Comparison of ENCODE assay signal across 20 cellular contexts in genomic region chr4:1600211-1600780, GRCh38.
A peak's percentile ranks its signal among the peaks of the same experiment; 100 is the strongest.
DNase-seq lines count a peak whose midpoint lies in the region; ATAC-seq and TF ChIP-seq lines count a peak whose summit lies in the region.
"Had no signal": no experiment of that assay in that cellular context is flagged by ENCODE, and none has a peak within 500 bp of the region (broad histone marks: within the 10 kb centered on the region; RNA-seq: fewer than 3 reads in every experiment).

No MANE protein-coding gene starts in this region.

- 80% methylated on average over 15 of the region's 15 CpGs for WGBS in right cardiac atrium
- WGBS in neuronal stem cell (ENCODE audit: extremely low coverage in 2 of 2, insufficient read length in 2 of 2, insufficient replicate concordance in 1 of 2), 2 donors, result no CpG with 5 or more reads among the region's 15 CpGs

- H3K14ac ChIP-seq in neuronal stem cell (ENCODE audit: low read length), result peak overlapping the region; percentile 39

- H4K91ac ChIP-seq in neuronal stem cell (ENCODE audit: low read depth, low read length, poor library complexity), result no peak overlapping the region

- no peak overlapping the region for H2BK12ac ChIP-seq in neuronal stem cell (ENCODE audit: low read length)

- H2BK5ac ChIP-seq in neuronal stem cell (ENCODE audit: low read length), result peak overlapping the region; percentile 82

- H3K18ac ChIP-seq in neuronal stem cell (ENCODE audit: low read length), result peak overlapping the region; percentile 80

- no peaks in the 10 kb centered on the region for H4K20me1 ChIP-seq in OCI-LY7 (ENCODE audit: insufficient read depth, low read length)

- no peaks in the 10 kb centered on the region for H3K9me2 ChIP-seq in OCI-LY7 (ENCODE audit: insufficient read depth, low read length)

- peak; percentile 38 for DNase-seq in NCI-H82 (lab: John Stamatoyannopoulos, UW)
- DNase-seq in NCI-H82 treated with DMSO at 0.1 percent for 48 hours (lab: John Stamatoyannopoulos, UW; ENCODE audit: unreplicated experiment), result no peak
- no peak for DNase-seq in OCI-LY7 (ENCODE audit: low spot score)
- peak in 2 of 3 donors; percentile 32 to 44 for DNase-seq in right cardiac atrium
- DNase-seq in neuronal stem cell (ENCODE audit: low spot score), result no peak
- DNase-seq in NCI-H345 (lab: John Stamatoyannopoulos, UW), result no peak
- DNase-seq: AML-193, H9, Kasumi-1, MG63, NCI-H1092 treated with DMSO at 0.1 percent for 48 hours, NCI-H146, NCI-H2081, NCI-H446 treated with DMSO at 0.1 percent for 48 hours, NCI-H69, OCI-M1, SHP77 treated with DMSO at 0.1 percent for 48 hours had no signal

- H3K27ac ChIP-seq in OCI-LY7 (ENCODE audit: low read depth, low read length, poor library complexity, severe bottlenecking) (no peak overlapping the region), right cardiac atrium (ENCODE audit: low read length) (no peak overlapping the region), neuronal stem cell (replicated peaks; ENCODE audit: low read length) (no peak overlapping the region)
- H3K27ac ChIP-seq: 22Rv1 had no signal

- H3K36me3 ChIP-seq in OCI-LY7 (ENCODE audit: insufficient read depth, low read length) (no peaks in the 10 kb centered on the region), neuronal stem cell (replicated peaks in 1 of 2; ENCODE audit: control insufficient read depth in 2 of 2, insufficient read depth in 2 of 2, low read length in 2 of 2) (no peaks in the 10 kb centered on the region)
- H3K36me3 ChIP-seq: MG63 had no signal

- H2AK5ac ChIP-seq in neuronal stem cell (ENCODE audit: low read depth, low read length), result peak overlapping the region; percentile 99

- H2AFZ ChIP-seq in OCI-LY7 (ENCODE audit: low read length) (no peak overlapping the region), neuronal stem cell (ENCODE audit: low read length) (no peak overlapping the region)

- H3K4me3 ChIP-seq in OCI-LY7 (ENCODE audit: low read depth, low read length, poor library complexity, severe bottlenecking), result no peak overlapping the region
- H3K4me3 ChIP-seq in right cardiac atrium (ENCODE audit: low read length), result no peak overlapping the region
- no peak overlapping the region for H3K4me3 ChIP-seq in neuronal stem cell (ENCODE audit: low read length in 2 of 2)
- H3K4me3 ChIP-seq: MG63 had no signal

- no peak for ATAC-seq in right cardiac atrium
- no peak for ATAC-seq in GM21381 (IDR thresholded peaks at IDR 0.05; ENCODE audit: unreplicated experiment)
- ATAC-seq in HG03469 (IDR thresholded peaks at IDR 0.05; ENCODE audit: unreplicated experiment), result no peak

- H3K4me2 ChIP-seq in OCI-LY7 (ENCODE audit: low read length) (peak overlapping the region; percentile 51; the same call in 1 of the 2 replicates), neuronal stem cell (ENCODE audit: insufficient read depth, low read length, poor library complexity, severe bottlenecking) (no peak overlapping the region)

- H2BK120ac ChIP-seq in neuronal stem cell (ENCODE audit: low read depth, low read length), result no peak overlapping the region

- H3K27me3 ChIP-seq in right cardiac atrium (ENCODE audit: control insufficient read depth, insufficient read depth) (no peaks in the 10 kb centered on the region), neuronal stem cell (ENCODE audit: control insufficient read depth in 3 of 3, insufficient read depth in 3 of 3, low read depth in 1 of 3, low read length in 3 of 3) (peaks cover 0 to 28% (median 0%) of the 10 kb centered on the region in 3 experiments)
- H3K27me3 ChIP-seq: MG63 had no signal

- peaks cover 1% of the 10 kb centered on the region for H3K79me1 ChIP-seq in neuronal stem cell (ENCODE audit: low read depth, low read length)

- H3K23ac ChIP-seq in neuronal stem cell (ENCODE audit: low read depth, low read length, poor library complexity), result peak overlapping the region; percentile 65

- H3K4me1 ChIP-seq in OCI-LY7 (ENCODE audit: insufficient read depth, low read length, poor library complexity, severe bottlenecking) (peaks cover 8% of the 10 kb centered on the region), right cardiac atrium (ENCODE audit: control insufficient read depth, insufficient read depth, low read length) (no peaks in the 10 kb centered on the region), neuronal stem cell (ENCODE audit: control insufficient read depth in 2 of 2, insufficient read depth in 1 of 2, low read depth in 1 of 2, low read length in 2 of 2) (peaks cover 0 to 10% of the 10 kb centered on the region in 2 donors)

- intact Hi-C loops in OCI-LY7 (cut with micrococcal nuclease; ENCODE audit: unreplicated experiment) (no loop called here), right cardiac atrium (cut with DNase I) (no loop called here)

- POLR2A ChIA-PET in OCI-LY7 (lab: Charles Lee), result no interaction called here

- no peak overlapping the region for H3K9ac ChIP-seq in neuronal stem cell (ENCODE audit: low read depth, low read length, poor library complexity)

- no peak overlapping the region for H3K4ac ChIP-seq in neuronal stem cell (ENCODE audit: low read length)

- H4K8ac ChIP-seq in neuronal stem cell (ENCODE audit: low read depth, low read length), result peak overlapping the region; percentile 65

- no peak for TF ChIP-seq CTCF in OCI-LY7 (conservative IDR thresholded peaks at IDR 0.05; ENCODE audit: low read length)

- CTCF ChIA-PET in OCI-LY7 (lab: Charles Lee; ENCODE audit: unreplicated experiment), result no interaction called here

- no peaks in the 10 kb centered on the region for H3K79me2 ChIP-seq in OCI-LY7 (ENCODE audit: insufficient read depth, low read depth, low read length)

- peak overlapping the region; percentile 69 for H2BK15ac ChIP-seq in neuronal stem cell (ENCODE audit: low read length)

- no TSS peak for BruUV-seq in OCI-LY7 (replicated peaks; lab: Mats Ljungman, UMichigan)

- H3K9me3 ChIP-seq in OCI-LY7 (ENCODE audit: low read length), result no peaks in the 10 kb centered on the region
- H3K9me3 ChIP-seq in right cardiac atrium (ENCODE audit: control insufficient read depth, low read length), result no peaks in the 10 kb centered on the region
- H3K9me3 ChIP-seq in neuronal stem cell (replicated peaks in 1 of 2; ENCODE audit: control insufficient read depth in 2 of 2, insufficient read depth in 1 of 2, low read depth in 1 of 2, low read length in 2 of 2), result no peaks in the 10 kb centered on the region
- H3K9me3 ChIP-seq: MG63 had no signal

Comparison
In these comparisons a context has a peak if more than half of its experiments do, and no peak if none do; other contexts are left out.
1. DNase-seq: peak in NCI-H82 (single experiment) and right cardiac atrium (2 of 3); none in NCI-H82 treated with DMSO at 0.1 percent for 48 hours (single experiment), OCI-LY7 (single experiment), neuronal stem cell (single experiment) and NCI-H345 (single experiment).